ENCODE assay signal across 9 cellular contexts in genomic region chr5:35853652-35854051, GRCh38. TPM values are rescaled to one million over a fixed set of nuclear protein-coding genes. Genes with fewer than 3 reads are reported as not detected.
DNase-seq lines count a peak whose midpoint lies in the region; ATAC-seq and TF ChIP-seq lines count a peak whose summit lies in the region.
"Had no signal": no experiment of that assay in that cellular context is flagged by ENCODE, and none has a peak within 500 bp of the region (broad histone marks: within the 10 kb centered on the region; RNA-seq: fewer than 3 reads in every experiment).

No MANE protein-coding gene starts in this region.

- H3K27me3 ChIP-seq in GM06990 (replicated peaks; ENCODE audit: control insufficient read depth, insufficient read depth, low read length) (no peaks in the 10 kb centered on the region), SJCRH30 (peaks cover 4% of the 10 kb centered on the region; the same call in 1 of the 2 replicates)

- intact Hi-C loops in head of caudate nucleus (cut with DNase I): no loop called here

- H3K27ac Mint-ChIP-seq in activated naive CD8-positive, alpha-beta T cell treated with anti-CD3 and anti-CD28 coated beads, Interleukin-2, amount 50 U/mL, for 24 hours: peak overlapping the region; percentile 94

- H3K4me1 ChIP-seq in SJCRH30: no peaks in the 10 kb centered on the region

- peaks cover 8% of the 10 kb centered on the region for H3K9me3 Mint-ChIP-seq in activated naive CD8-positive, alpha-beta T cell treated with anti-CD3 and anti-CD28 coated beads, Interleukin-2, amount 50 U/mL, for 24 hours

- ATAC-seq in activated naive CD8-positive, alpha-beta T cell treated with anti-CD3 and anti-CD28 coated beads, Interleukin-2, amount 50 U/mL, for 24 hours: peak; percentile 48
- no peak for ATAC-seq in HG03342 (IDR thresholded peaks at IDR 0.05; ENCODE audit: unreplicated experiment)

- no peaks in the 10 kb centered on the region for H3K27me3 Mint-ChIP-seq in activated naive CD8-positive, alpha-beta T cell treated with anti-CD3 and anti-CD28 coated beads, Interleukin-2, amount 50 U/mL, for 24 hours

- peak overlapping the region; percentile 88 for H3K4me3 Mint-ChIP-seq in activated naive CD8-positive, alpha-beta T cell treated with anti-CD3 and anti-CD28 coated beads, Interleukin-2, amount 50 U/mL, for 24 hours

- H3K36me3 ChIP-seq in GM06990 (ENCODE audit: control insufficient read depth, insufficient read depth, low read length): no peaks in the 10 kb centered on the region
- no peaks in the 10 kb centered on the region for H3K36me3 ChIP-seq in SJCRH30

- peaks cover 82% of the 10 kb centered on the region for H3K4me1 Mint-ChIP-seq in activated naive CD8-positive, alpha-beta T cell treated with anti-CD3 and anti-CD28 coated beads, Interleukin-2, amount 50 U/mL, for 24 hours

- TF ChIP-seq CTCF in GM06990 (IDR thresholded peaks at IDR 0.05; ENCODE audit: insufficient read depth, low read length, poor library complexity, severe bottlenecking): no peak

- H3K36me3 Mint-ChIP-seq in activated naive CD8-positive, alpha-beta T cell treated with anti-CD3 and anti-CD28 coated beads, Interleukin-2, amount 50 U/mL, for 24 hours (ENCODE audit: low read depth): peaks cover 53% of the 10 kb centered on the region

- peak; percentile 59 for DNase-seq in GM06990 (ENCODE audit: extremely low read depth, insufficient read length)
- peak; percentile 38 for DNase-seq in activated CD4-positive, CD25-positive, alpha-beta regulatory T cell treated with anti-CD3 and anti-CD28 coated beads, Interleukin-2, amount 50 U/mL, for 16 hours (ENCODE audit: low read depth, low spot score)
- peak; percentile 61 for DNase-seq in activated naive CD8-positive, alpha-beta T cell treated with anti-CD3 and anti-CD28 coated beads, Interleukin-2, amount 50 U/mL, for 24 hours
- peak; percentile 60 for DNase-seq in stimulated activated CD4-positive, alpha-beta T cell treated with anti-CD3 and anti-CD28 coated beads, Interleukin-4, amount 100 ng/mL, for 1 hour
- no peak for DNase-seq in H4 (ENCODE audit: low spot score)
- DNase-seq in head of caudate nucleus: no peak
- DNase-seq in SJCRH30: no peak
- DNase-seq: DND-41 had no signal

- H3K27ac ChIP-seq in SJCRH30: no peak overlapping the region

- H3K9me3 ChIP-seq in SJCRH30 (replicated peaks): no peaks in the 10 kb centered on the region; the same call in 1 of the 2 replicates

- H3K4me3 ChIP-seq in GM06990 (replicated peaks; ENCODE audit: low read depth, low read length) (no peak overlapping the region), SJCRH30 (no peak overlapping the region)

RNA-seq across cellular contexts. Expression of gene IL7R, which starts 3.0 kb away (rescaled TPM):
- total RNA-seq in H4 (2014; rRNA removed; shearing (Covaris generic)): 9.0 and 10.6 TPM in 2 replicates
- total RNA-seq in SJCRH30 (2014; rRNA removed; shearing (Covaris generic)): 0.14 TPM in 1 of 2 replicates, not detected in the other

Comparison
In these comparisons a context has a peak if more than half of its experiments do, and no peak if none do; other contexts are left out.
1. DNase-seq: peak in GM06990 (single experiment), activated CD4-positive, CD25-positive, alpha-beta regulatory T cell treated with anti-CD3 and anti-CD28 coated beads, Interleukin-2, amount 50 U/mL, for 16 hours (single experiment), activated naive CD8-positive, alpha-beta T cell treated with anti-CD3 and anti-CD28 coated beads, Interleukin-2, amount 50 U/mL, for 24 hours (single experiment) and stimulated activated CD4-positive, alpha-beta T cell treated with anti-CD3 and anti-CD28 coated beads, Interleukin-4, amount 100 ng/mL, for 1 hour (single experiment); none in H4 (single experiment), head of caudate nucleus (0 of 42) and SJCRH30 (0 of 2).